ENCODE assay signal across 8 cellular contexts in the genomic region with DNA sequence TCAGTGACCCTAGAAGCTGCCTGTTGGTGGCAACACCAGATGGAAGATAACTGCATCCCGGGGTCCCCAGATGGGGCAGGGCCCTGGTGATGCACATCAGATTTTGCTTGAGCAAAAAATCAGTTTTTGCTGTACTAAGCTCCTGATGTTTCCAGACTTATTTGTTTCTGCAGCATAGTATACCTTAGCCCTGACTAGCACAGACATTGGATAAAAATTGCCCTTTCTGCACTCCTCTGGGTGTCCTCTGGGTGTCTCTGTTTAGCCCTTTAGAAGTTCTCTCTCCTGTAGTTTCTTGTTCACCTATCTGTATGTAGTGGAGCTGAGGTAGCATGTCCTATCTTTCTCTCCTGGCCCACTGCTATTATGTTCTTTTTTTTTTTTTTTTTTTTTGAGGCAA. TPM values are rescaled to one million over a fixed set of nuclear protein-coding genes. Genes with fewer than 3 reads are reported as not detected.
A peak's percentile ranks its signal among the peaks of the same experiment; 100 is the strongest.
DNase-seq lines count a peak whose midpoint lies in the region; ATAC-seq and TF ChIP-seq lines count a peak whose summit lies in the region.

No MANE protein-coding gene starts in this region.

- no peak overlapping the region for H3K27ac ChIP-seq in DOHH2 (ENCODE audit: low read depth, low read length)
- no peak overlapping the region for H3K27ac ChIP-seq in HCT116 (ENCODE audit: low read depth, low read length)
- no peak overlapping the region for H3K27ac ChIP-seq in Panc1 (ENCODE audit: low read length)

- no TSS peak for BruUV-seq in HCT116 (replicated peaks; lab: Mats Ljungman, UMichigan)
- no TSS peak for BruUV-seq in Panc1 (replicated peaks; lab: Mats Ljungman, UMichigan)

- ATAC-seq in HCT116: peak; percentile 71
- peak; percentile 86 for ATAC-seq in Panc1
- ATAC-seq in GM21723 (IDR thresholded peaks at IDR 0.05; ENCODE audit: unreplicated experiment): no peak
- ATAC-seq in HG03571 (IDR thresholded peaks at IDR 0.05; ENCODE audit: unreplicated experiment): no peak
- no peak for ATAC-seq in GM19023 (IDR thresholded peaks at IDR 0.05; ENCODE audit: unreplicated experiment)

- TF ChIP-seq CTCF in DOHH2 (IDR thresholded peaks at IDR 0.05; ENCODE audit: low read depth, low read length, poor library complexity, severe bottlenecking): peak; percentile 44
- peak; percentile 27 to 49 (median 45); a peak in 5 of 6 replicates for TF ChIP-seq CTCF in HCT116 (IDR thresholded peaks at IDR 0.05 in 2 of 3, conservative IDR thresholded peaks at IDR 0.05 in 1 of 3; ENCODE audit: borderline replicate concordance in 1 of 3, insufficient read depth in 1 of 3, low read depth in 2 of 3, low read length in 2 of 3)
- peak; percentile 54; the same call in 1 of the 2 replicates for TF ChIP-seq CTCF in Panc1 (IDR thresholded peaks at IDR 0.05)

- H3K27me3 ChIP-seq in DOHH2 (ENCODE audit: control insufficient read depth, low read length) (peaks cover 4% of the 10 kb centered on the region; the same call in 1 of the 2 replicates), HCT116 (ENCODE audit: insufficient read depth, low read length) (no peaks in the 10 kb centered on the region), Panc1 (ENCODE audit: control insufficient read depth, insufficient read depth, low read length) (peaks cover 19% of the 10 kb centered on the region)

- H4K20me1 ChIP-seq in DOHH2 (ENCODE audit: control insufficient read depth, insufficient read depth, low read depth, low read length) (no peaks in the 10 kb centered on the region), HCT116 (ENCODE audit: insufficient read depth) (no peaks in the 10 kb centered on the region)

- TF ChIP-seq RAD21 in HCT116 (IDR thresholded peaks at IDR 0.05; ENCODE audit: low read depth): peak; percentile 48; the same call in 1 of the 2 replicates

- no peak overlapping the region for H2AFZ ChIP-seq in HCT116 (ENCODE audit: low read depth, low read length, poor library complexity, severe bottlenecking)

- POLR2A ChIA-PET in HCT116 (lab: Charles Lee) (no interaction called here), Panc1 (lab: Charles Lee) (interaction anchor here (0.6 kb wide), 1 partner anchor 295 kb away, joined by 14 read pairs; no protein-coding TSS in a partner anchor)

- intact Hi-C loops in HCT116 (cut with micrococcal nuclease): loop anchor here (10.0 kb wide), 2 partner anchors 148 to 418 kb away; partner anchors contain the start of gene PINK1
- intact Hi-C loops in Panc1 (cut with micrococcal nuclease; ENCODE audit: unreplicated experiment): loop anchor here (10.0 kb wide), 1 partner anchor 168 kb away; no protein-coding TSS in a partner anchor

- in situ Hi-C loops in Panc1 (cut with HindIII; ENCODE audit: low pct_unique_long_range_greater_than_20kb, low sequenced_read_pairs): no loop called here

- H3K9me3 ChIP-seq in DOHH2 (ENCODE audit: control insufficient read depth, insufficient read depth, low read length): no peaks in the 10 kb centered on the region
- no peaks in the 10 kb centered on the region for H3K9me3 ChIP-seq in HCT116 (ENCODE audit: control insufficient read depth in 1 of 2, insufficient read depth in 1 of 2, low read depth in 1 of 2, low read length in 2 of 2)
- no peaks in the 10 kb centered on the region for H3K9me3 ChIP-seq in Panc1 (ENCODE audit: control insufficient read depth, insufficient read depth, low read depth, low read length)

- H3K9ac ChIP-seq in HCT116 (ENCODE audit: low read length): no peak overlapping the region

- DNase-seq in HCT116 (ENCODE audit: low read depth, low spot score) (peak; percentile 18), Panc1 (ENCODE audit: low read depth, low spot score) (no peak), fibroblast of peridontal ligament (ENCODE audit: extremely low read depth) (peak; percentile 5)
- DNase-seq in stimulated activated CD4-positive, alpha-beta T cell treated with anti-CD3 and anti-CD28 coated beads, Interleukin-4, amount 100 ng/mL, for 1 hour: no peak

- RAD21 ChIA-PET in HCT116 (lab: Charles Lee; ENCODE audit: low non-redundant PET in 1 of 2, low total read pairs in 2 of 2, uncharacterized antibody in 2 of 2, unreplicated experiment in 2 of 2): interaction anchor here in 1 of 2 experiments (0.6 kb wide), 2 partner anchors 277 to 278 kb away, joined by 3 read pairs; no protein-coding TSS in a partner anchor

- no peaks in the 10 kb centered on the region for H3K79me2 ChIP-seq in DOHH2 (ENCODE audit: control insufficient read depth, low read length)
- H3K79me2 ChIP-seq in HCT116 (ENCODE audit: insufficient read depth, low read length): no peaks in the 10 kb centered on the region

- H3K36me3 ChIP-seq in DOHH2 (ENCODE audit: control insufficient read depth, low read length): no peaks in the 10 kb centered on the region
- no peaks in the 10 kb centered on the region for H3K36me3 ChIP-seq in HCT116 (ENCODE audit: control insufficient read depth in 1 of 2, insufficient read depth in 2 of 2, low read length in 2 of 2)
- no peaks in the 10 kb centered on the region; the same call in 1 of the 2 replicates for H3K36me3 ChIP-seq in Panc1 (ENCODE audit: control insufficient read depth, insufficient read depth, low read length)

- H3K9me2 ChIP-seq in DOHH2 (replicated peaks; ENCODE audit: control insufficient read depth, low read length) (no peaks in the 10 kb centered on the region), HCT116 (ENCODE audit: insufficient read depth) (no peaks in the 10 kb centered on the region)

- H3K4me1 ChIP-seq in DOHH2 (ENCODE audit: control insufficient read depth, low read length) (peaks cover 13% of the 10 kb centered on the region), HCT116 (ENCODE audit: control insufficient read depth in 1 of 2, insufficient read depth in 2 of 2, low read length in 2 of 2) (peaks cover 9 to 18% of the 10 kb centered on the region in 2 experiments), Panc1 (ENCODE audit: control insufficient read depth, insufficient read depth, low read length) (peaks cover 6% of the 10 kb centered on the region; the same call in 1 of the 2 replicates)

- CTCF ChIA-PET in HCT116 (lab: Charles Lee): interaction anchor here (0.6 to 1.5 kb wide), 3 partner anchors 56 to 278 kb away, joined by 3 to 4 read pairs (median 3); no protein-coding TSS in a partner anchor
- CTCF ChIA-PET in Panc1 (lab: Charles Lee): interaction anchor here (0.6 to 1.4 kb wide), 3 partner anchors 12 to 277 kb away, joined by 3 to 15 read pairs (median 5); no protein-coding TSS in a partner anchor

- no peak overlapping the region for H3K4me3 ChIP-seq in DOHH2 (ENCODE audit: low read length)
- H3K4me3 ChIP-seq in HCT116 (replicated peaks in 1 of 2; ENCODE audit: low read depth in 1 of 2, low read length in 2 of 2): no peak overlapping the region
- H3K4me3 ChIP-seq in Panc1 (ENCODE audit: low read depth in 2 of 2, low read length in 2 of 2): no peak overlapping the region

- H3F3A ChIP-seq in DOHH2 (ENCODE audit: control insufficient read depth, insufficient read depth): no peaks in the 10 kb centered on the region

- H3K4me2 ChIP-seq in DOHH2 (ENCODE audit: low read length): no peak overlapping the region
- H3K4me2 ChIP-seq in HCT116 (ENCODE audit: low read length): no peak overlapping the region

- TF ChIP-seq POLR2A in HCT116 (IDR thresholded peaks at IDR 0.05; ENCODE audit: borderline replicate concordance, extremely low read depth, insufficient read depth, insufficient read length): no peak

TF ChIP-seq in HCT116, 20 proteins besides CTCF, POLR2A, EP300 and RAD21:
- TF ChIP-seq SRF (IDR thresholded peaks at IDR 0.05; ENCODE audit: low read depth) (no peak), MAX (IDR thresholded peaks at IDR 0.05) (no peak), EZH2phosphoT487 (IDR thresholded peaks at IDR 0.05; ENCODE audit: borderline replicate concordance) (no peak), JUND (IDR thresholded peaks at IDR 0.05) (no peak), POLR2AphosphoS5 (IDR thresholded peaks at IDR 0.05; ENCODE audit: low read depth, low read length) (no peak), ELF1 (IDR thresholded peaks at IDR 0.05; ENCODE audit: borderline replicate concordance, low read depth) (no peak)
TF ChIP-seq in HCT116: peak in this region for 0.

RNA-seq across cellular contexts. Expression of gene PLA2G2C, which starts 30.3 kb away (rescaled TPM):
- total RNA-seq in HCT116 (2021; ENCODE audit: unreplicated experiment): not detected
- not detected in 2 replicates for polyA plus RNA-seq in HCT116 (2012)
- not detected for total RNA-seq in Panc1 (2021; ENCODE audit: unreplicated experiment)
- not detected for polyA plus RNA-seq in Panc1 (2012; ENCODE audit: insufficient read length)

RNA-seq across cellular contexts. Expression of gene UBXN10, which starts 30.7 kb away (rescaled TPM):
- total RNA-seq in HCT116 (2021; ENCODE audit: unreplicated experiment): not detected
- not detected in 2 replicates for polyA plus RNA-seq in HCT116 (2012)
- total RNA-seq in Panc1 (2021; ENCODE audit: unreplicated experiment): 0.05 TPM
- 0.04 TPM for polyA plus RNA-seq in Panc1 (2012; ENCODE audit: insufficient read length)

Comparison
In these comparisons a context has a peak if more than half of its experiments do, and no peak if none do; other contexts are left out.
1. ATAC-seq: peak in HCT116 (single experiment) and Panc1 (single experiment); none in GM21723 (single experiment), HG03571 (single experiment) and GM19023 (single experiment).
2. DNase-seq: peak in HCT116 (single experiment) and fibroblast of peridontal ligament (single experiment); none in Panc1 (single experiment) and stimulated activated CD4-positive, alpha-beta T cell treated with anti-CD3 and anti-CD28 coated beads, Interleukin-4, amount 100 ng/mL, for 1 hour (single experiment).
3. Peak in every context shown above with its lines, with median percentiles within 50 percentile points of each other: CTCF ChIP-seq.